ENCODE assay signal across 1 cellular context in the genomic region with DNA sequence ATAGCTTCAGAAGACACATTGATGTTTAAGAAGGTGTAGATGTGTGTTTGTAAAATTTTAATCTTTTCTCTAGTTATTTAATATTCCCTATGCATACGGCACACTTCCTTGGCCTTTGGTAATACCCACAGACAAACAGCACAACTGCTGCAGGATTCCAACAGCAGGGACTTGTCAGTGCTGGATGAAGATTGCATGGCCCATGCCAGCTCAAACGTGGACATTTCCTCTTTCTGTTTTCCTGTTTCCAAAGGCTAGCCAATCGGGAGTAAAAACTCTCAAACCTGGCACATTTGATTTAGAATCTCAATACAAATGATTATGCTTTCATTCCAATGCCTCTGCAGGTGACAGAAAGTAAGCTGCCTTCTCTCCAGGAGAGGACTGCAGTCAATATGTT.
TF ChIP-seq lines count a peak whose summit lies in the region.

No MANE protein-coding gene starts in this region.

TF ChIP-seq in endothelial cell of umbilical vein, 7 proteins besides CTCF, POLR2A, EP300 and RAD21 (continued from another document):
- TF ChIP-seq FOS (IDR thresholded peaks at IDR 0.05; ENCODE audit: borderline replicate concordance, insufficient read depth, low read length) (no peak), EZH2 (IDR thresholded peaks at IDR 0.05; ENCODE audit: borderline replicate concordance, low read depth, low read length, severe bottlenecking) (no peak), POLR2AphosphoS5 (IDR thresholded peaks at IDR 0.05; ENCODE audit: insufficient read depth, low read depth, low read length) (no peak)
TF ChIP-seq in endothelial cell of umbilical vein: peak in this region for 0.
